Comparison of ENCODE assay signal across 8 cellular contexts in the genomic region with DNA sequence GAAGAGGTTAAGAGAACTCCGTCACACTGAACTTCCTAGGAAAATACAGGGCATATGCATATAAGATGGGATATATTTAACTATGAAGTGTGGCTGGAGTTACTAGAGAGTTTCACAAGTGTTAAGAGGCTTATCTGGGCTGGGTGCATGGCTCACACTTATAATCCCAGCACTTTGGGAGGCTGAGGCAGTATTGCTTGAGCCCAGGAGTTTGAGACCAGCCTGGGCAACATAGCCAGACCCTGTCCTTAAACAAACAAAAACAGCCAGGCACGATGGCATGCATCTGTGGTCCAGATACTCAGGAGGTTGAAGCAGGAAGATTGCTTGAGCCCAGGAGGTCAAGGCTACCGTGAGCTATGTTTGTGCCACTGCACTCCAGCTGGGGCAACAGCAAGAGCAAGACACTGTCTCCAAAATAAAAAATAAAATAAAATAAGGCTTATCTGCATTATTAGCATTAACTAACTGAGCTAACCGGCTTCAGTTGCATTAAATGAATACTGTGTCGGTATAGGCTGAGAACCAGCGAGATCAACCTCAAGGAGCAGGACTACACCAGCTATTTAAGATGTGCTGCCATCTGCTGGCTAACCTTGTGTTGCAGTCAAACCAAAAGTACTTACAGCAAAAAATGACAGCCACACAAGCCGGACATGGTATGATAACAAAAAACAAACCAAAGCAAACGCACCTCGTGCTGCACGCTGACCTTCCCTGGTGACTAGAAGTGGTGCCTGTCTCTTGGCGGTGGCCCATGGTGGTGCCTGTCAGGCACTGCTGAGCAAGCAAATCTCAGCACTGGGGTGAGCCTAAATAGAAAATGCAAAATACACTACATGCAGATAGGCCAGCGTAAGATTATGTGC. TPM values are rescaled to one million over a fixed set of nuclear protein-coding genes. Genes with fewer than 3 reads are reported as not detected.
DNase-seq lines count a peak whose midpoint lies in the region; ATAC-seq, FAIRE-seq and TF ChIP-seq lines count a peak whose summit lies in the region.

No MANE protein-coding gene starts in this region.

- no peak overlapping the region for H3K27ac ChIP-seq in CD4-positive, CD25-positive, alpha-beta regulatory T cell (ENCODE audit: insufficient read depth, low read length, poor library complexity, severe bottlenecking)
- H3K27ac ChIP-seq in kidney (ENCODE audit: low read depth in 2 of 2, low read length in 2 of 2), result no peak overlapping the region

- H3K27me3 Mint-ChIP-seq in CD4-positive, CD25-positive, alpha-beta regulatory T cell, result no peaks in the 10 kb centered on the region

- ATAC-seq in CD4-positive, CD25-positive, alpha-beta regulatory T cell (ENCODE audit: low read depth in 2 of 2), result peak; percentile 84 to 86

- H3K36me3 Mint-ChIP-seq in CD4-positive, CD25-positive, alpha-beta regulatory T cell, result no peaks in the 10 kb centered on the region

- H3K9me3 Mint-ChIP-seq in CD4-positive, CD25-positive, alpha-beta regulatory T cell, result no peaks in the 10 kb centered on the region

- TF ChIP-seq CTCF in WI38 (IDR thresholded peaks at IDR 0.05; ENCODE audit: low read depth, low read length), result peak; percentile 70
- TF ChIP-seq CTCF in bronchial epithelial cell (IDR thresholded peaks at IDR 0.05; ENCODE audit: insufficient read depth, low read length, severe bottlenecking), result peak; percentile 67
- peak; percentile 78 for TF ChIP-seq CTCF in kidney (IDR thresholded peaks at IDR 0.05; ENCODE audit: borderline replicate concordance, extremely low read depth, insufficient read depth)

- H3K27me3 ChIP-seq in CD4-positive, CD25-positive, alpha-beta regulatory T cell (ENCODE audit: control insufficient read depth, insufficient read depth, low read length), result no peaks in the 10 kb centered on the region
- H3K27me3 ChIP-seq in bronchial epithelial cell (ENCODE audit: control insufficient read depth, insufficient read depth, low read length), result no peaks in the 10 kb centered on the region

- H3K9me3 ChIP-seq in CD4-positive, CD25-positive, alpha-beta regulatory T cell (ENCODE audit: control insufficient read depth in 2 of 2, low read length in 2 of 2), result no peaks in the 10 kb centered on the region
- H3K9me3 ChIP-seq in kidney (ENCODE audit: control insufficient read depth in 1 of 2, low read length in 2 of 2), result no peaks in the 10 kb centered on the region

- H3K36me3 ChIP-seq in CD4-positive, CD25-positive, alpha-beta regulatory T cell (ENCODE audit: control insufficient read depth, insufficient read depth, low read length), result peaks cover 4% of the 10 kb centered on the region
- H3K36me3 ChIP-seq in bronchial epithelial cell (ENCODE audit: control insufficient read depth, insufficient read depth, low read length) (no peaks in the 10 kb centered on the region), kidney (ENCODE audit: control insufficient read depth in 1 of 2, insufficient read depth in 2 of 2, low read length in 2 of 2) (no peaks in the 10 kb centered on the region)

- H3K4me3 Mint-ChIP-seq in CD4-positive, CD25-positive, alpha-beta regulatory T cell, result peak overlapping the region in 2 of 4 donors; percentile 22 to 41

- H3K4me3 ChIP-seq in CD4-positive, CD25-positive, alpha-beta regulatory T cell (ENCODE audit: low read depth, low read length), result no peak overlapping the region
- no peak overlapping the region for H3K4me3 ChIP-seq in WI38 (ENCODE audit: low read depth, low read length)
- H3K4me3 ChIP-seq in bronchial epithelial cell (ENCODE audit: low read depth, low read length), result no peak overlapping the region
- H3K4me3 ChIP-seq in kidney (ENCODE audit: low read length in 2 of 2), result no peak overlapping the region

- H3K4me1 ChIP-seq in CD4-positive, CD25-positive, alpha-beta regulatory T cell (ENCODE audit: control insufficient read depth, insufficient read depth, low read length, poor library complexity, severe bottlenecking), result peaks cover 7% of the 10 kb centered on the region
- peaks cover 0 to 7% of the 10 kb centered on the region in 2 donors for H3K4me1 ChIP-seq in kidney (ENCODE audit: control insufficient read depth in 1 of 2, insufficient read depth in 1 of 2, low read depth in 1 of 2, low read length in 2 of 2)

- no peak overlapping the region for H3K9ac ChIP-seq in kidney (ENCODE audit: low read length in 2 of 2)

- peak overlapping the region in 2 of 3 donors; percentile 13 to 84 for H3K27ac Mint-ChIP-seq in CD4-positive, CD25-positive, alpha-beta regulatory T cell

- H3K4me1 Mint-ChIP-seq in CD4-positive, CD25-positive, alpha-beta regulatory T cell, result peaks cover 0 to 13% (median 2%) of the 10 kb centered on the region in 4 donors

- DNase-seq in CD4-positive, CD25-positive, alpha-beta regulatory T cell, result peak; percentile 57 to 89 (median 65)
- peak; percentile 32 for DNase-seq in GOT3 (lab: John Stamatoyannopoulos, UW)
- peak; percentile 78 for DNase-seq in NCI-H2171 treated with DMSO at 0.1 percent for 48 hours (lab: John Stamatoyannopoulos, UW)
- DNase-seq in bronchial epithelial cell (ENCODE audit: low read depth), result peak; percentile 76
- no peak for DNase-seq in kidney
- DNase-seq in stimulated activated CD4-positive, alpha-beta T cell treated with anti-CD3 and anti-CD28 coated beads, Interleukin-1b, Interleukin-23, amount 100 ng/mL, for 1 hour (ENCODE audit: low read depth in 2 of 2), result peak; percentile 29 to 46
- DNase-seq in cortex of kidney (lab: John Stamatoyannopoulos, UW), result no peak

- no peak for FAIRE-seq in bronchial epithelial cell (lab: Jason Lieb, UNC)
- FAIRE-seq in kidney (lab: Jason Lieb, UNC), result peak; percentile 50

- intact Hi-C loops in kidney (cut with DNase I), result no loop called here

RNA-seq across cellular contexts. Expression of a gene that starts 19.7 kb away (rescaled TPM):
- total RNA-seq in CD4-positive, CD25-positive, alpha-beta regulatory T cell, result 18.5 TPM
- polyA plus RNA-seq in CD4-positive, CD25-positive, alpha-beta regulatory T cell, result 10 to 100 TPM; 19.9 to 26.5 (median 23.6) TPM
- total RNA-seq in bronchial epithelial cell, result 20.5 and 23.4 TPM in 2 replicates
- total RNA-seq in kidney, result 18.2 TPM
- 6.8 TPM for polyA plus RNA-seq in kidney (ENCODE audit: insufficient read depth, low read depth, low replicate concordance)

RNA-seq across cellular contexts. Expression of a gene that starts 57.2 kb away (rescaled TPM):
- total RNA-seq in CD4-positive, CD25-positive, alpha-beta regulatory T cell, result 3.4 TPM
- polyA plus RNA-seq in CD4-positive, CD25-positive, alpha-beta regulatory T cell, result 1 to 10 TPM in 1 of 4 donors, under 1 TPM in 3; 0.54 to 1.1 (median 0.57) TPM
- total RNA-seq in bronchial epithelial cell (1.6 and 1.7 TPM in 2 replicates), kidney (1.7 TPM)
- polyA plus RNA-seq in kidney (ENCODE audit: insufficient read depth, low read depth, low replicate concordance), result 6.1 TPM

Comparison
In these comparisons a context has a peak if more than half of its experiments do, and no peak if none do; other contexts are left out.
1. DNase-seq: peak in CD4-positive, CD25-positive, alpha-beta regulatory T cell (3 of 3), GOT3 (single experiment), NCI-H2171 treated with DMSO at 0.1 percent for 48 hours (single experiment), bronchial epithelial cell (single experiment) and stimulated activated CD4-positive, alpha-beta T cell treated with anti-CD3 and anti-CD28 coated beads, Interleukin-1b, Interleukin-23, amount 100 ng/mL, for 1 hour (2 of 2); none in kidney (single experiment) and cortex of kidney (single experiment).
2. Peak in every context shown above with its lines, with median percentiles within 50 percentile points of each other: CTCF ChIP-seq.